8 cellular contexts compared by ENCODE assay signal in genomic region chr11:128482092-128482491, GRCh38.
DNase-seq lines count a peak whose midpoint lies in the region; ATAC-seq and TF ChIP-seq lines count a peak whose summit lies in the region.

No MANE protein-coding gene starts in this region.

- CTCF ChIA-PET in activated CD4-positive, alpha-beta memory T cell treated with anti-CD3 and anti-CD28 coated beads, Interleukin-2, amount 10 ng/mL, durations not matched to agents 7 days and 5 days (lab: Charles Lee): interaction anchor here (1.2 to 9.9 kb wide), 12 partner anchors 9 to 192 kb away, joined by 4 to 63 read pairs (median 12); no protein-coding TSS in a partner anchor

- intact Hi-C loops in left lung (cut with DNase I): no loop called here

- H3K27me3 ChIP-seq in left lung: no peaks in the 10 kb centered on the region
- no peaks in the 10 kb centered on the region for H3K27me3 ChIP-seq in thymus (ENCODE audit: control insufficient read depth, insufficient read depth)

- H3K36me3 ChIP-seq in left lung (peaks cover 0 to 71% of the 10 kb centered on the region in 2 donors), thymus (ENCODE audit: control insufficient read depth, insufficient read depth) (peaks cover 62% of the 10 kb centered on the region)

- H3K4me3 ChIP-seq in left lung (no peak overlapping the region), thymus (ENCODE audit: low read length) (peak overlapping the region; percentile 16)

- H3K27me3 Mint-ChIP-seq in activated T-cell treated with anti-CD3 and anti-CD28 coated beads, Interleukin-2, amount 50 U/mL, for 4 hours (ENCODE audit: low read depth): no peaks in the 10 kb centered on the region
- H3K27me3 Mint-ChIP-seq in activated CD4-positive, alpha-beta memory T cell treated with anti-CD3 and anti-CD28 coated beads, Interleukin-2, amount 10 ng/mL, durations not matched to agents 7 days and 5 days: no peaks in the 10 kb centered on the region

- no peak for DNase-seq in activated T-cell treated with anti-CD3 and anti-CD28 coated beads, Interleukin-2, amount 50 U/mL, for 4 hours
- DNase-seq in activated T-cell treated with anti-CD3 and anti-CD28 coated beads, Interleukin-2, amount 50 U/mL, for 1 hour: no peak
- no peak for DNase-seq in activated CD4-positive, alpha-beta memory T cell treated with anti-CD3 and anti-CD28 coated beads, Interleukin-2, amount 10 ng/mL, durations not matched to agents 7 days and 5 days
- DNase-seq in left lung: no peak
- DNase-seq in DMS53 (lab: John Stamatoyannopoulos, UW): no peak
- DNase-seq in NCI-H128 (lab: John Stamatoyannopoulos, UW; ENCODE audit: unreplicated experiment): no peak

- no peak for ATAC-seq in activated T-cell treated with anti-CD3 and anti-CD28 coated beads, Interleukin-2, amount 50 U/mL, for 4 hours
- ATAC-seq in left lung (no peak), HG03159 (IDR thresholded peaks at IDR 0.05; ENCODE audit: unreplicated experiment) (no peak)

- WGBS in thymus: 78% methylated on average over 3 of the region's 3 CpGs

- H3K4me1 Mint-ChIP-seq in activated T-cell treated with anti-CD3 and anti-CD28 coated beads, Interleukin-2, amount 50 U/mL, for 4 hours (ENCODE audit: low read depth): peaks cover 99% of the 10 kb centered on the region
- peaks cover 99% of the 10 kb centered on the region for H3K4me1 Mint-ChIP-seq in activated CD4-positive, alpha-beta memory T cell treated with anti-CD3 and anti-CD28 coated beads, Interleukin-2, amount 10 ng/mL, durations not matched to agents 7 days and 5 days

- peaks cover 89% of the 10 kb centered on the region for H3K36me3 Mint-ChIP-seq in activated T-cell treated with anti-CD3 and anti-CD28 coated beads, Interleukin-2, amount 50 U/mL, for 4 hours (ENCODE audit: insufficient read depth)
- H3K36me3 Mint-ChIP-seq in activated CD4-positive, alpha-beta memory T cell treated with anti-CD3 and anti-CD28 coated beads, Interleukin-2, amount 10 ng/mL, durations not matched to agents 7 days and 5 days (ENCODE audit: low read depth): peaks cover 98% of the 10 kb centered on the region

- H3K27ac ChIP-seq in left lung (peak overlapping the region; percentile 68 to 75), thymus (ENCODE audit: low read depth) (peak overlapping the region; percentile 87)

- peak overlapping the region; percentile 73 for H3K4me3 Mint-ChIP-seq in activated T-cell treated with anti-CD3 and anti-CD28 coated beads, Interleukin-2, amount 50 U/mL, for 4 hours
- H3K4me3 Mint-ChIP-seq in activated CD4-positive, alpha-beta memory T cell treated with anti-CD3 and anti-CD28 coated beads, Interleukin-2, amount 10 ng/mL, durations not matched to agents 7 days and 5 days: peak overlapping the region; percentile 67

- no peaks in the 10 kb centered on the region for H3K9me3 ChIP-seq in left lung
- H3K9me3 ChIP-seq in thymus (ENCODE audit: control insufficient read depth): no peaks in the 10 kb centered on the region

- H3K4me1 ChIP-seq in left lung (peaks cover 43 to 72% of the 10 kb centered on the region in 2 donors), thymus (ENCODE audit: control insufficient read depth, insufficient read depth, low read length) (peaks cover 63% of the 10 kb centered on the region)

- no peak for TF ChIP-seq CTCF in left lung (IDR thresholded peaks at IDR 0.05)

- H3K9me3 Mint-ChIP-seq in activated T-cell treated with anti-CD3 and anti-CD28 coated beads, Interleukin-2, amount 50 U/mL, for 4 hours: no peaks in the 10 kb centered on the region
- H3K9me3 Mint-ChIP-seq in activated CD4-positive, alpha-beta memory T cell treated with anti-CD3 and anti-CD28 coated beads, Interleukin-2, amount 10 ng/mL, durations not matched to agents 7 days and 5 days: no peaks in the 10 kb centered on the region

- H3K27ac Mint-ChIP-seq in activated CD4-positive, alpha-beta memory T cell treated with anti-CD3 and anti-CD28 coated beads, Interleukin-2, amount 10 ng/mL, durations not matched to agents 7 days and 5 days: peak overlapping the region; percentile 92

- POLR2A ChIA-PET in activated CD4-positive, alpha-beta memory T cell treated with anti-CD3 and anti-CD28 coated beads, Interleukin-2, amount 10 ng/mL, durations not matched to agents 7 days and 5 days (lab: Charles Lee): interaction anchor here (0.8 to 17.8 kb wide), 15 partner anchors 8 to 237 kb away, joined by 3 to 1025 read pairs (median 7); partner anchors contain the start of gene FLI1
